9 cellular contexts compared by ENCODE assay signal in the genomic region with DNA sequence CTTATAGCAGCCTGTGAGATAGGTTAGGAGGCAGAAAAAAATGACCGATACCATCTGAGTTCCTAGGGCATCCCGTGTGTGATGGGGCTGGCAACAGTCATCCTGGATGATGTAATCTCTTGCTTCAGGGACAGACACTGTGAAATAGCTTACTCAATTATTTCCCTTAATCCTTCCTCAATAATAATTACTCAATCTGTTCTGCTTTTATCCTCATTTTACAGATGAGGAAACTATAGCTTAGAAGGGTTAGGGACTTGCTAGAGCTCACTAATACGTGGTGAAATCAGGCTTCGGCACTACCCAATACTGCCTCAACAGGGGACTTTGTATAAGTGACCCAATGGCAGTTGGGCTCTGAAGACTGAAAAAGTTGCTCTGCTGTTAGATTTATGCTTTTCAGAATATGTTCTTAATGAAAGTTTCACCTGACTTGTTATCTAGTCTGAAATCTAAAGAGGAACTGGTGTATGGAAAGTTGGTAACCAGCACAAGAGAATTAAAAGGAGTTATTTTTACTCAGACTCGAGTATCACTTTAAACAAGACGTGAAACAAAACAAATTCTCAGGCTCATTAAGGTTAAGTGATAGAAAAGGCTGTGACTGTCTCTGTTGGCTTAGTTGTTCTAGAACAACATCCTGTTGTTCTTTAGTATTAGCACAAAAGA. TPM values are rescaled to one million over a fixed set of nuclear protein-coding genes. Genes with fewer than 3 reads are reported as not detected.
DNase-seq lines count a peak whose midpoint lies in the region; ATAC-seq and TF ChIP-seq lines count a peak whose summit lies in the region.
"Had no signal": no experiment of that assay in that cellular context is flagged by ENCODE, and none has a peak within 500 bp of the region (broad histone marks: within the 10 kb centered on the region; RNA-seq: fewer than 3 reads in every experiment).

No MANE protein-coding gene starts in this region.

- H3K79me2 ChIP-seq in Karpas-422 (ENCODE audit: low read length): no peaks in the 10 kb centered on the region

- H3K4me1 ChIP-seq in Karpas-422 (ENCODE audit: low read length): peaks cover 38% of the 10 kb centered on the region
- peaks cover 12% of the 10 kb centered on the region for H3K4me1 ChIP-seq in effector memory CD4-positive, alpha-beta T cell (ENCODE audit: control insufficient read depth, insufficient read depth, low read length, poor library complexity, severe bottlenecking)

- peak; percentile 52 for ATAC-seq in GM18505 (IDR thresholded peaks at IDR 0.05; ENCODE audit: unreplicated experiment)
- ATAC-seq in GM21723 (IDR thresholded peaks at IDR 0.05; ENCODE audit: unreplicated experiment): peak; percentile 75
- ATAC-seq in stimulated activated naive CD8-positive, alpha-beta T cell treated with anti-CD3 and anti-CD28 coated beads, Interleukin-15, amount 100 ng/mL, for 72 hours: peak; percentile 42

- H3K27ac ChIP-seq in Karpas-422 (ENCODE audit: low read length): peak overlapping the region; percentile 91
- peak overlapping the region; percentile 44 for H3K27ac ChIP-seq in effector memory CD4-positive, alpha-beta T cell (ENCODE audit: insufficient read depth, low read length, poor library complexity, severe bottlenecking)
- H3K27ac ChIP-seq: SK-N-MC had no signal

- peak; percentile 72 for DNase-seq in Karpas-422
- no peak for DNase-seq in effector memory CD4-positive, alpha-beta T cell
- peak in 1 of 2 donors; percentile 41 for DNase-seq in stimulated activated naive CD8-positive, alpha-beta T cell treated with anti-CD3 and anti-CD28 coated beads, Interleukin-15, amount 100 ng/mL, for 72 hours
- DNase-seq in NCI-H2029 (lab: John Stamatoyannopoulos, UW): no peak
- DNase-seq in effector CD8-positive, alpha-beta T cell (lab: John Stamatoyannopoulos, UW): no peak
- no peak for DNase-seq in hypothalamus (lab: John Stamatoyannopoulos, UW)

- H3K36me3 ChIP-seq in Karpas-422 (ENCODE audit: insufficient read depth, low read length): peaks cover 55% of the 10 kb centered on the region
- peaks cover 20% of the 10 kb centered on the region for H3K36me3 ChIP-seq in effector memory CD4-positive, alpha-beta T cell (ENCODE audit: control insufficient read depth, insufficient read depth, low read length)

- peak overlapping the region; percentile 67 for H3K4me2 ChIP-seq in Karpas-422 (ENCODE audit: low read depth, low read length, poor library complexity, severe bottlenecking)

- peak overlapping the region; percentile 26; the same call in 1 of the 2 replicates for H2AFZ ChIP-seq in Karpas-422 (ENCODE audit: low read length)

- H3K4me1 Mint-ChIP-seq in stimulated activated naive CD8-positive, alpha-beta T cell treated with anti-CD3 and anti-CD28 coated beads, Interleukin-15, amount 100 ng/mL, for 72 hours: peaks cover 58% of the 10 kb centered on the region

- peak overlapping the region; percentile 24 to 55 for H3K4me3 Mint-ChIP-seq in stimulated activated naive CD8-positive, alpha-beta T cell treated with anti-CD3 and anti-CD28 coated beads, Interleukin-15, amount 100 ng/mL, for 72 hours

- peak overlapping the region; percentile 93 to 96 for H3K27ac Mint-ChIP-seq in stimulated activated naive CD8-positive, alpha-beta T cell treated with anti-CD3 and anti-CD28 coated beads, Interleukin-15, amount 100 ng/mL, for 72 hours

- peak overlapping the region; percentile 45 for H3K4me3 ChIP-seq in Karpas-422 (ENCODE audit: low read length)
- no peak overlapping the region for H3K4me3 ChIP-seq in effector memory CD4-positive, alpha-beta T cell (ENCODE audit: insufficient read depth, low read depth, low read length, poor library complexity, severe bottlenecking)
- H3K4me3 ChIP-seq: SK-N-MC had no signal

- H3K9me3 ChIP-seq in Karpas-422 (ENCODE audit: low read length): no peaks in the 10 kb centered on the region
- peaks cover 7% of the 10 kb centered on the region for H3K9me3 ChIP-seq in effector memory CD4-positive, alpha-beta T cell (ENCODE audit: control insufficient read depth, low read length)

- no peaks in the 10 kb centered on the region for H3K27me3 Mint-ChIP-seq in stimulated activated naive CD8-positive, alpha-beta T cell treated with anti-CD3 and anti-CD28 coated beads, Interleukin-15, amount 100 ng/mL, for 72 hours

- H4K20me1 ChIP-seq in Karpas-422 (ENCODE audit: insufficient read depth, low read depth, low read length): no peaks in the 10 kb centered on the region

- no peaks in the 10 kb centered on the region for H3K9me2 ChIP-seq in Karpas-422 (replicated peaks; ENCODE audit: insufficient read depth, low read length)

- H3K27me3 ChIP-seq in Karpas-422 (ENCODE audit: low read length): no peaks in the 10 kb centered on the region
- H3K27me3 ChIP-seq in effector memory CD4-positive, alpha-beta T cell (replicated peaks; ENCODE audit: control insufficient read depth, insufficient read depth, low read length, poor library complexity, severe bottlenecking): no peaks in the 10 kb centered on the region

- TF ChIP-seq POLR2A in GM18505 (IDR thresholded peaks at IDR 0.05; ENCODE audit: borderline replicate concordance, extremely low read depth, insufficient read depth, insufficient read length): no peak

- H3K9me3 Mint-ChIP-seq in stimulated activated naive CD8-positive, alpha-beta T cell treated with anti-CD3 and anti-CD28 coated beads, Interleukin-15, amount 100 ng/mL, for 72 hours: peaks cover 37 to 42% of the 10 kb centered on the region in 2 donors

- peak overlapping the region; percentile 62 for H3K9ac ChIP-seq in Karpas-422 (ENCODE audit: low read length)

RNA-seq across cellular contexts. Expression of gene CD55, which starts 14.4 kb away (rescaled TPM):
- total RNA-seq in Karpas-422 (2014; rRNA removed; shearing (Covaris generic); ENCODE audit: low replicate concordance): 36.4 and 103 TPM in 2 replicates
